ENCODE assay signal across 8 cellular contexts in the genomic region with DNA sequence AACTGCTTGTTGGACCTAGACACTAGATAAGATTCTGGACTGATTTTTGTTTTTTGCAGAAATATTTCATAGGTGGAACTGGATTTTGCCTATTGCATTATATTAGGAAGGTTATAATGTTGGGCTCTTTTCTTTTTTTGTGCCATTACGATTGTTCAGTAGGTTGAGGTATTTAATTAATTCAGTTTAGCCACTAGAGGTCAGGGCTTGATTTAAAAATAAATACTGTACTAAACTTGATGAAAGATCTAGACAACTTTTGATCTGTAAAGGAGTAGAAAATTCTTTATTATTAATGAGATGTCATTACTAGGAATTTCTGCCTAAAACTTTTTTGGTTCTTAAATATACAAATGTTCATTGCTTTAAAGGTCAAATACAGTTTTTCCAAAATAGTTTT. TPM values are rescaled to one million over a fixed set of nuclear protein-coding genes. Genes with fewer than 3 reads are reported as not detected.
DNase-seq lines count a peak whose midpoint lies in the region; ATAC-seq and TF ChIP-seq lines count a peak whose summit lies in the region.

No MANE protein-coding gene starts in this region.

- no peak overlapping the region for H3K9ac ChIP-seq in GM23248

- H3F3A ChIP-seq in GM23248 (ENCODE audit: insufficient read depth) = no peaks in the 10 kb centered on the region

- H3K27me3 ChIP-seq in AG04450 (ENCODE audit: control insufficient read depth, insufficient read depth, low read length) (no peaks in the 10 kb centered on the region), GM23248 (replicated peaks; ENCODE audit: insufficient read depth) (no peaks in the 10 kb centered on the region)

- H2AFZ ChIP-seq in GM23248 = 0 out of 2 replicates have a peak overlapping the region, but pooled peaks have one; percentile 10

- H3K79me2 ChIP-seq in GM23248 (ENCODE audit: insufficient read depth) = no peaks in the 10 kb centered on the region

- TF ChIP-seq CTCF in AG04450 (IDR thresholded peaks at IDR 0.05; ENCODE audit: low read depth, low read length) (peak; percentile 42), fibroblast of pulmonary artery (IDR thresholded peaks at IDR 0.05; ENCODE audit: low read length, missing control alignments) (peak; percentile 34), GM20000 (IDR thresholded peaks at IDR 0.05; ENCODE audit: extremely low read depth, missing control alignments) (no peak)

- CTCF ChIA-PET in AG04450 (lab: Charles Lee) = interaction anchor here (1.0 to 6.6 kb wide), 7 partner anchors 11 to 534 kb away, joined by 3 to 65 read pairs (median 4); no protein-coding TSS in a partner anchor

- H3K4me2 ChIP-seq in GM23248 (ENCODE audit: unreplicated experiment) = no peak overlapping the region

- no peak for DNase-seq in AG04450 (ENCODE audit: low read depth, low spot score)
- peak; percentile 62 for DNase-seq in GM23248
- peak; percentile 72 for DNase-seq in OCI-M1 (lab: John Stamatoyannopoulos, UW)
- peak; percentile 67 for DNase-seq in fibroblast of pulmonary artery (ENCODE audit: low read depth)
- DNase-seq in smooth muscle cell of the brain vasculature (ENCODE audit: low read depth, low spot score) = peak; percentile 13
- DNase-seq in T-helper 9 cell = no peak
- no peak for DNase-seq in GM20000 (ENCODE audit: low spot score)

- no peak for ATAC-seq in GM21619 (IDR thresholded peaks at IDR 0.05; ENCODE audit: unreplicated experiment)

- H3K27ac ChIP-seq in AG04450 (ENCODE audit: low read depth, low read length) = no peak overlapping the region
- no peak overlapping the region for H3K27ac ChIP-seq in GM23248

- no peaks in the 10 kb centered on the region for H4K20me1 ChIP-seq in GM23248 (ENCODE audit: insufficient read depth)

- in situ Hi-C loops in GM23248 (cut with MboI) = loop anchor here (25.0 kb wide), 2 partner anchors 1138 to 1463 kb away; no protein-coding TSS in a partner anchor

- 5 to 6% methylated on average over 1 of the region's 1 CpG for WGBS in GM23248 (ENCODE audit: low coverage in 1 of 2, low lambda C conversion rate in 2 of 2, missing lambda C conversion rate in 2 of 2), 2 experiments

- no peaks in the 10 kb centered on the region for H3K36me3 ChIP-seq in GM23248 (ENCODE audit: low read depth)

- no peak overlapping the region for H3K4me3 ChIP-seq in AG04450 (ENCODE audit: low read depth, low read length)
- no peak overlapping the region for H3K4me3 ChIP-seq in GM23248
- no peak overlapping the region for H3K4me3 ChIP-seq in fibroblast of pulmonary artery (replicated peaks; ENCODE audit: low read depth, low read length)

- no peaks in the 10 kb centered on the region for H3K4me1 ChIP-seq in GM23248 (ENCODE audit: insufficient read depth)

- H3K9me3 ChIP-seq in AG04450 (ENCODE audit: control insufficient read depth, insufficient read depth, low read length) = peaks cover 4% of the 10 kb centered on the region; the same call in 1 of the 2 replicates
- no peaks in the 10 kb centered on the region for H3K9me3 ChIP-seq in GM23248 (ENCODE audit: low read depth)

- no peaks in the 10 kb centered on the region for H3K9me2 ChIP-seq in GM23248 (ENCODE audit: insufficient read depth)

- POLR2A ChIA-PET in AG04450 (lab: Yijun Ruan, JAX) = no interaction called here

RNA-seq across cellular contexts. Expression of a gene that starts 15.2 kb away (rescaled TPM):
- polyA plus RNA-seq in AG04450 (2011; rRNA removed) = 66.7 and 80.6 TPM in 2 replicates
- 54.2 and 79.0 TPM in 2 replicates for polyA minus RNA-seq in AG04450 (2011; rRNA and poly(A)+ RNA removed)
- total RNA-seq in GM23248 (2014; rRNA removed; shearing (Covaris generic)) = 28.6 and 29.7 TPM in 2 replicates
- 38.8 and 45.1 TPM in 2 replicates for polyA plus RNA-seq in GM23248 (2016; fragmentation: Nextera tagmentation; extraction: Ambion mirVana)

RNA-seq across cellular contexts. Expression of a gene that starts 30.8 kb away (rescaled TPM):
- polyA plus RNA-seq in AG04450 (2011; rRNA removed) (not detected in 2 replicates), GM23248 (2016; fragmentation: Nextera tagmentation; extraction: Ambion mirVana) (not detected in 2 replicates)
- polyA minus RNA-seq in AG04450 (2011; rRNA and poly(A)+ RNA removed) = not detected in 2 replicates
- total RNA-seq in GM23248 (2014; rRNA removed; shearing (Covaris generic)) = not detected in 2 replicates

Comparison
In these comparisons a context has a peak if more than half of its experiments do, and no peak if none do; other contexts are left out.
1. DNase-seq: peak in GM23248 (single experiment), OCI-M1 (single experiment), fibroblast of pulmonary artery (single experiment) and smooth muscle cell of the brain vasculature (single experiment); none in AG04450 (single experiment), T-helper 9 cell (single experiment) and GM20000 (single experiment).